In genomic region chr10:102970941-102971340, GRCh38 we compare ENCODE assay signal across 36 cellular contexts.
"Had no signal": no experiment of that assay in that cellular context is flagged by ENCODE, and none has a peak within 500 bp of the region (broad histone marks: within the 10 kb centered on the region; RNA-seq: fewer than 3 reads in every experiment).

No MANE protein-coding gene starts in this region.

- H3K9me3 ChIP-seq: MG63 had no signal

- H3K4me3 ChIP-seq: MG63 had no signal

- H3K36me3 ChIP-seq: MG63 had no signal

- DNase-seq: Karpas-422, Kasumi-1, MG63, MM.1S, MV-4-11, NCI-H1048, NCI-H1092, NCI-H1092 treated with DMSO at 0.1 percent for 48 hours, NCI-H1105, NCI-H1105 treated with DMSO at 0.1 percent for 48 hours, NCI-H1417, NCI-H1417 treated with DMSO at 0.1 percent for 48 hours, NCI-H1436, NCI-H1436 treated with DMSO at 0.1 percent for 48 hours, NCI-H146, NCI-H1694, NCI-H1694 treated with DMSO at 0.1 percent for 48 hours, NCI-H187, NCI-H187 treated with DMSO at 0.1 percent for 48 hours, NCI-H1930, NCI-H2029, NCI-H2029 treated with DMSO at 0.1 percent for 48 hours, NCI-H2081, NCI-H2081 treated with DMSO at 0.1 percent for 48 hours, NCI-H2107, NCI-H2171, NCI-H2171 treated with DMSO at 0.1 percent for 48 hours, NCI-H2227 treated with DMSO at 0.1 percent for 48 hours, NCI-H226, NCI-H345, NCI-H446, NCI-H446 treated with DMSO at 0.1 percent for 48 hours, NCI-H510A, NCI-H510A treated with DMSO at 0.1 percent for 48 hours, NCI-H524, NCI-H524 treated with DMSO at 0.1 percent for 48 hours had no signal
